In the genomic region with DNA sequence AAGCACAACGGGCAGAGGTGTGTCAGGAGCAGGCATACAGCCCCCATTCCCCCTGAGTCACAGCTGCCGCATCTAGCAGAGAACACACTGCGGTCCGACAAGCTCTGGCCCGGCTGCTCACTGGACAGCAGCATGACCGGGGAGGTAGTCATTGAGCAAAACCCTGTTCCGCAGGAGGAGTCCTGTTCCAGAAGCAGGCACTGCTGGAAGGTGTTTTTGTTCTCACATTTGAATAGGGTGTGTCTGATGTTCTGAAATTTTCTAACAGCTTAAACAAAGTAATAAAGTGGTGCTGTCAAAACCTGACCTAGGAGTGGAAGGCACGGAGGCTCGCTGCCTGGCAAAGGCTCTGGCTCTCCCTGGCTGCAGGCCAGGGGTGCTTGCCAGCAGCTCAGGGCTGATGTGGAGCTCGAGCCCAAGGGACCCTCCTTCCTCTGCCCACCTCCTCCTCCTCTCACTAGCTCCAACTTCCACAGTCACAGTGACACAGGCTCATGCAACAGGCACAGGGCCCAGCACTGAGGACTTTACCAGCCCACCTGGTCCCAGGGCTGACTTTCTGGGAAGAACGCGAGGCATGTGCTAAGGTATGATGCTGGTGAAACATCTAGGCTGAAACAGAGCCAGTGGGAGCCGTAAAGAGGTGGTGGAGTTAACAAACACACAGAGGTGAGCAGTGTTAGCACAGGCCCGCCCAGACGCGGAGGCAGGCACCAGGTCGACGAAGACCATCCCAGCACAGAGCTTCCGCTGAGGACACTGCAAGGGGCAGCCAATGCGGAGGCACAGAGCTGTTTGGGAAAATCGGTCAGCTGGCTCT, we compare ENCODE assay signal across 13 cellular contexts.
A peak's percentile ranks its signal among the peaks of the same experiment; 100 is the strongest.
DNase-seq lines count a peak whose midpoint lies in the region; ATAC-seq and TF ChIP-seq lines count a peak whose summit lies in the region.
"Had no signal": no experiment of that assay in that cellular context is flagged by ENCODE, and none has a peak within 500 bp of the region (broad histone marks: within the 10 kb centered on the region; RNA-seq: fewer than 3 reads in every experiment).

No MANE protein-coding gene starts in this region.

- H3K4me3 ChIP-seq in right cardiac atrium (ENCODE audit: low read length): no peak overlapping the region
- H3K4me3 ChIP-seq in SJCRH30: no peak overlapping the region
- H3K4me3 ChIP-seq: GM23338 had no signal

- peak; percentile 29 for DNase-seq in NCI-H1105 treated with DMSO at 0.1 percent for 48 hours (lab: John Stamatoyannopoulos, UW)
- no peak for DNase-seq in NCI-H1105 (lab: John Stamatoyannopoulos, UW)
- no peak for DNase-seq in activated T-helper 1 cell treated with anti-CD3 and anti-CD28 coated beads, Interleukin-12 subunit alpha, Interleukin-12 subunit beta, Interleukin-2, Interleukin-4 antibody, amounts not matched to agents 30 ng/mL and 10 ng/mL and 1 ng/mL, durations not matched to agents 14 hours and 24 hours and 36 hours (ENCODE audit: low spot score)
- peak in 2 of 3 donors; percentile 77 to 82 for DNase-seq in right cardiac atrium
- DNase-seq in stimulated activated naive CD8-positive, alpha-beta T cell treated with anti-CD3 and anti-CD28 coated beads, Interleukin-15, amount 100 ng/mL, for 72 hours: no peak
- no peak for DNase-seq in glutamatergic neuron
- no peak for DNase-seq in SJCRH30
- DNase-seq: 8988T, EL, MM.1S had no signal

- H3K27me3 Mint-ChIP-seq in activated T-helper 1 cell treated with anti-CD3 and anti-CD28 coated beads, Interleukin-12 subunit alpha, Interleukin-12 subunit beta, Interleukin-2, Interleukin-4 antibody, amounts not matched to agents 30 ng/mL and 10 ng/mL and 1 ng/mL, durations not matched to agents 14 hours and 24 hours and 36 hours (ENCODE audit: insufficient read depth): peaks cover 4% of the 10 kb centered on the region
- H3K27me3 Mint-ChIP-seq in stimulated activated naive CD8-positive, alpha-beta T cell treated with anti-CD3 and anti-CD28 coated beads, Interleukin-15, amount 100 ng/mL, for 72 hours: peaks cover 8% of the 10 kb centered on the region
- H3K27me3 Mint-ChIP-seq in glutamatergic neuron (ENCODE audit: unreplicated experiment): peaks cover 1% of the 10 kb centered on the region
- H3K27me3 Mint-ChIP-seq: stimulated activated memory B cell treated with anti-CD40 and anti-IgM and Interleukin-4, amounts not matched to agents 10 μg/mL and 1 μg/mL and 100 μg/mL, for 72 hours had no signal

- H3K9me3 Mint-ChIP-seq in activated T-helper 1 cell treated with anti-CD3 and anti-CD28 coated beads, Interleukin-12 subunit alpha, Interleukin-12 subunit beta, Interleukin-2, Interleukin-4 antibody, amounts not matched to agents 30 ng/mL and 10 ng/mL and 1 ng/mL, durations not matched to agents 14 hours and 24 hours and 36 hours: no peaks in the 10 kb centered on the region
- H3K9me3 Mint-ChIP-seq in stimulated activated naive CD8-positive, alpha-beta T cell treated with anti-CD3 and anti-CD28 coated beads, Interleukin-15, amount 100 ng/mL, for 72 hours: no peaks in the 10 kb centered on the region
- peaks cover 4% of the 10 kb centered on the region for H3K9me3 Mint-ChIP-seq in glutamatergic neuron (ENCODE audit: unreplicated experiment)
- H3K9me3 Mint-ChIP-seq: GM23338; stimulated activated memory B cell treated with anti-CD40 and anti-IgM and Interleukin-4, amounts not matched to agents 10 μg/mL and 1 μg/mL and 100 μg/mL, for 72 hours had no signal

- peak overlapping the region; percentile 61 for H3K27ac Mint-ChIP-seq in activated T-helper 1 cell treated with anti-CD3 and anti-CD28 coated beads, Interleukin-12 subunit alpha, Interleukin-12 subunit beta, Interleukin-2, Interleukin-4 antibody, amounts not matched to agents 30 ng/mL and 10 ng/mL and 1 ng/mL, durations not matched to agents 14 hours and 24 hours and 36 hours
- peak overlapping the region; percentile 27 to 59 for H3K27ac Mint-ChIP-seq in stimulated activated naive CD8-positive, alpha-beta T cell treated with anti-CD3 and anti-CD28 coated beads, Interleukin-15, amount 100 ng/mL, for 72 hours
- H3K27ac Mint-ChIP-seq in glutamatergic neuron (ENCODE audit: unreplicated experiment): no peak overlapping the region
- H3K27ac Mint-ChIP-seq: GM23338; stimulated activated memory B cell treated with anti-CD40 and anti-IgM and Interleukin-4, amounts not matched to agents 10 μg/mL and 1 μg/mL and 100 μg/mL, for 72 hours had no signal

- H3K27ac ChIP-seq in right cardiac atrium (ENCODE audit: low read length) (peak overlapping the region; percentile 30), SJCRH30 (no peak overlapping the region)

- ATAC-seq in right cardiac atrium (peak; percentile 34 to 55), HG03097 (IDR thresholded peaks at IDR 0.05; ENCODE audit: low FRiP score, unreplicated experiment) (no peak)
- peak; percentile 43 for ATAC-seq in stimulated activated naive CD8-positive, alpha-beta T cell treated with anti-CD3 and anti-CD28 coated beads, Interleukin-15, amount 100 ng/mL, for 72 hours
- ATAC-seq: GM23338; stimulated activated memory B cell treated with anti-CD40 and anti-IgM and Interleukin-4, amounts not matched to agents 10 μg/mL and 1 μg/mL and 100 μg/mL, for 72 hours had no signal

- H3K36me3 ChIP-seq in SJCRH30: peaks cover 58% of the 10 kb centered on the region

- no peaks in the 10 kb centered on the region for H3K27me3 ChIP-seq in right cardiac atrium (ENCODE audit: control insufficient read depth, insufficient read depth)
- H3K27me3 ChIP-seq in SJCRH30: no peaks in the 10 kb centered on the region

- 65% methylated on average over 21 of the region's 21 CpGs for WGBS in right cardiac atrium

- no peak for TF ChIP-seq CTCF in glutamatergic neuron (IDR thresholded peaks at IDR 0.05; ENCODE audit: partially characterized antibody, unreplicated experiment)

- intact Hi-C loops in activated T-helper 1 cell treated with anti-CD3 and anti-CD28 coated beads, Interleukin-12 subunit alpha, Interleukin-12 subunit beta, Interleukin-2, Interleukin-4 antibody, amounts not matched to agents 30 ng/mL and 10 ng/mL and 1 ng/mL, durations not matched to agents 14 hours and 24 hours and 36 hours (cut with micrococcal nuclease): loop anchor here (1.0 to 2.0 kb wide), 5 partner anchors 64 to 191 kb away; no protein-coding TSS in a partner anchor
- intact Hi-C loops in right cardiac atrium (cut with DNase I): no loop called here

- peaks cover 34% of the 10 kb centered on the region for H3K4me1 Mint-ChIP-seq in activated T-helper 1 cell treated with anti-CD3 and anti-CD28 coated beads, Interleukin-12 subunit alpha, Interleukin-12 subunit beta, Interleukin-2, Interleukin-4 antibody, amounts not matched to agents 30 ng/mL and 10 ng/mL and 1 ng/mL, durations not matched to agents 14 hours and 24 hours and 36 hours (ENCODE audit: low read depth)
- H3K4me1 Mint-ChIP-seq in stimulated activated naive CD8-positive, alpha-beta T cell treated with anti-CD3 and anti-CD28 coated beads, Interleukin-15, amount 100 ng/mL, for 72 hours: peaks cover 52% of the 10 kb centered on the region
- H3K4me1 Mint-ChIP-seq in glutamatergic neuron (ENCODE audit: low read depth, unreplicated experiment): no peaks in the 10 kb centered on the region
- H3K4me1 Mint-ChIP-seq: stimulated activated memory B cell treated with anti-CD40 and anti-IgM and Interleukin-4, amounts not matched to agents 10 μg/mL and 1 μg/mL and 100 μg/mL, for 72 hours had no signal

- H3K9me3 ChIP-seq in right cardiac atrium (ENCODE audit: control insufficient read depth, low read length) (no peaks in the 10 kb centered on the region), SJCRH30 (replicated peaks) (no peaks in the 10 kb centered on the region)

- H3K4me1 ChIP-seq in right cardiac atrium (ENCODE audit: control insufficient read depth, insufficient read depth, low read length) (peaks cover 12% of the 10 kb centered on the region), SJCRH30 (no peaks in the 10 kb centered on the region)

- peak overlapping the region; percentile 53 for H3K4me3 Mint-ChIP-seq in activated T-helper 1 cell treated with anti-CD3 and anti-CD28 coated beads, Interleukin-12 subunit alpha, Interleukin-12 subunit beta, Interleukin-2, Interleukin-4 antibody, amounts not matched to agents 30 ng/mL and 10 ng/mL and 1 ng/mL, durations not matched to agents 14 hours and 24 hours and 36 hours
- H3K4me3 Mint-ChIP-seq in stimulated activated naive CD8-positive, alpha-beta T cell treated with anti-CD3 and anti-CD28 coated beads, Interleukin-15, amount 100 ng/mL, for 72 hours: peak overlapping the region in 1 of 2 donors; percentile 7
- no peak overlapping the region for H3K4me3 Mint-ChIP-seq in glutamatergic neuron (ENCODE audit: unreplicated experiment)
- H3K4me3 Mint-ChIP-seq: GM23338; stimulated activated memory B cell treated with anti-CD40 and anti-IgM and Interleukin-4, amounts not matched to agents 10 μg/mL and 1 μg/mL and 100 μg/mL, for 72 hours had no signal

- peaks cover 58% of the 10 kb centered on the region for H3K36me3 Mint-ChIP-seq in activated T-helper 1 cell treated with anti-CD3 and anti-CD28 coated beads, Interleukin-12 subunit alpha, Interleukin-12 subunit beta, Interleukin-2, Interleukin-4 antibody, amounts not matched to agents 30 ng/mL and 10 ng/mL and 1 ng/mL, durations not matched to agents 14 hours and 24 hours and 36 hours (ENCODE audit: low read depth)
- H3K36me3 Mint-ChIP-seq in glutamatergic neuron (ENCODE audit: unreplicated experiment): peaks cover 4% of the 10 kb centered on the region

Comparison
In these comparisons a context has a peak if more than half of its experiments do, and no peak if none do; other contexts are left out.
1. DNase-seq: peak in NCI-H1105 treated with DMSO at 0.1 percent for 48 hours (single experiment) and right cardiac atrium (2 of 3); none in NCI-H1105 (single experiment), activated T-helper 1 cell treated with anti-CD3 and anti-CD28 coated beads, Interleukin-12 subunit alpha, Interleukin-12 subunit beta, Interleukin-2, Interleukin-4 antibody, amounts not matched to agents 30 ng/mL and 10 ng/mL and 1 ng/mL, durations not matched to agents 14 hours and 24 hours and 36 hours (single experiment), stimulated activated naive CD8-positive, alpha-beta T cell treated with anti-CD3 and anti-CD28 coated beads, Interleukin-15, amount 100 ng/mL, for 72 hours (0 of 2), glutamatergic neuron (single experiment) and SJCRH30 (0 of 2).